ENCODE assay signal across 10 cellular contexts in the genomic region with DNA sequence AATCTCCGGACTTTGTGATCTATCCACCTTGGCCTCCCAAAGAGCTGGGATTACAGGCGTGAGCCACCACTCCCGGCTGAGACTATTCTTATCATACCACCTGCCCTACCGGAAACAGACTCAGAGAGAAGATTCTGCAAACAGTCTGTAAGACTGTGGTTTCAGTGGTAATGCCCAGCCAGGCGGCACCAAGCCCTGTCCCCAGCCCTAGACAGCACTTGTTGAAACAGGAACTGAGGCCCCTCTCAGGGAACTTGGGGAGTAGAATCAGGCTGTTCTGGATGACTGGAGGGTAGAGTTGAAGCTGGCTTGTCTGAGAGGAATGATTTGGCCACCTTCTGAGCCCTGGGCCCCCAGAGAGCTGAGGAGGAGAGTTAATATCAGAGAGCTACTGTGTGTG. TPM values are rescaled to one million over a fixed set of nuclear protein-coding genes. Genes with fewer than 3 reads are reported as not detected.
DNase-seq lines count a peak whose midpoint lies in the region; ATAC-seq and TF ChIP-seq lines count a peak whose summit lies in the region.
"Had no signal": no experiment of that assay in that cellular context is flagged by ENCODE, and none has a peak within 500 bp of the region (broad histone marks: within the 10 kb centered on the region; RNA-seq: fewer than 3 reads in every experiment).

No MANE protein-coding gene starts in this region.

- ATAC-seq in GM18519 (IDR thresholded peaks at IDR 0.05; ENCODE audit: low FRiP score, unreplicated experiment) (peak; percentile 93), HG02571 (IDR thresholded peaks at IDR 0.05; ENCODE audit: unreplicated experiment) (peak; percentile 90)

- peak; percentile 90 to 92 for DNase-seq in Kasumi-1 (lab: John Stamatoyannopoulos, UW)
- peak; percentile 39 for DNase-seq in left kidney (ENCODE audit: low read depth, low spot score)
- no peak for DNase-seq in breast epithelium (ENCODE audit: low spot score in 2 of 2)
- no peak for DNase-seq in testis
- no peak for DNase-seq in foreskin fibroblast
- no peak for DNase-seq in colonic mucosa
- DNase-seq: activated effector memory CD4-positive, alpha-beta T cell treated with Interleukin-2 at 50 U/mL for 16 hours; HCEC 1CT had no signal

- H3K27me3 ChIP-seq in breast epithelium (peaks cover 0 to 30% of the 10 kb centered on the region in 2 donors), testis (no peaks in the 10 kb centered on the region), colonic mucosa (peaks cover 8% of the 10 kb centered on the region)

- H3K36me3 ChIP-seq in breast epithelium = no peaks in the 10 kb centered on the region
- no peaks in the 10 kb centered on the region for H3K36me3 ChIP-seq in testis (ENCODE audit: low read depth, missing control alignments)
- H3K36me3 ChIP-seq in colonic mucosa = no peaks in the 10 kb centered on the region

- H3K4me3 ChIP-seq in breast epithelium = no peak overlapping the region
- H3K4me3 ChIP-seq in testis = no peak overlapping the region
- H3K4me3 ChIP-seq in foreskin fibroblast (ENCODE audit: low read depth in 1 of 2, low read length in 2 of 2) = no peak overlapping the region
- H3K4me3 ChIP-seq in colonic mucosa = no peak overlapping the region

- no peaks in the 10 kb centered on the region for H3K4me1 ChIP-seq in breast epithelium
- peaks cover 3% of the 10 kb centered on the region for H3K4me1 ChIP-seq in testis
- H3K4me1 ChIP-seq in colonic mucosa = no peaks in the 10 kb centered on the region

- TF ChIP-seq CTCF in breast epithelium (IDR thresholded peaks at IDR 0.05) (no peak), testis (IDR thresholded peaks at IDR 0.05) (no peak), foreskin fibroblast (IDR thresholded peaks at IDR 0.05; ENCODE audit: low read depth, low read length) (no peak), colonic mucosa (IDR thresholded peaks at IDR 0.05) (no peak)

- TF ChIP-seq POLR2A in breast epithelium (IDR thresholded peaks at IDR 0.05) (no peak), testis (IDR thresholded peaks at IDR 0.05) (no peak)

- 87 to 88% methylated on average over 4 to 5 of the region's 5 CpGs for WGBS in testis, 2 donors

- H3K9ac ChIP-seq in colonic mucosa (ENCODE audit: low read depth in 2 of 2, low read length in 2 of 2) = no peak overlapping the region

- H3K9me3 ChIP-seq in breast epithelium = no peaks in the 10 kb centered on the region
- no peaks in the 10 kb centered on the region for H3K9me3 ChIP-seq in testis
- no peaks in the 10 kb centered on the region for H3K9me3 ChIP-seq in colonic mucosa

- H3K27ac ChIP-seq in breast epithelium (no peak overlapping the region), testis (no peak overlapping the region), colonic mucosa (no peak overlapping the region)

- intact Hi-C loops in breast epithelium (cut with DNase I; ENCODE audit: low total_unique reads) (no loop called here), testis (cut with DNase I; ENCODE audit: low total_unique reads) (no loop called here), colonic mucosa (cut with DNase I) (no loop called here)

RNA-seq across cellular contexts. Expression of a gene that starts 1.3 kb away (rescaled TPM):
- under 1 TPM in 2 of 3 donors, not detected in 1; 0.33 to 0.88 TPM for total RNA-seq in breast epithelium
- 1 to 10 TPM; 2.2 TPM for total RNA-seq in testis
- polyA plus RNA-seq in testis (ENCODE audit: insufficient read depth, low read depth, low replicate concordance) = 2.5 TPM
- 1 to 10 TPM; 1.6 TPM for total RNA-seq in colonic mucosa

RNA-seq across cellular contexts. Expression of a gene that starts 40.0 kb away (rescaled TPM):
- not detected for total RNA-seq in breast epithelium
- 1 to 10 TPM; 1.2 to 1.7 TPM for total RNA-seq in testis
- polyA plus RNA-seq in testis (ENCODE audit: insufficient read depth, low read depth, low replicate concordance) = 0.50 TPM
- under 1 TPM in 1 of 2 donors, not detected in 1; 0.16 TPM for total RNA-seq in colonic mucosa

Comparison
In these comparisons a context has a peak if more than half of its experiments do, and no peak if none do; other contexts are left out.
1. DNase-seq: peak in Kasumi-1 (2 of 2) and left kidney (single experiment); none in breast epithelium (0 of 2), testis (single experiment), foreskin fibroblast (0 of 2) and colonic mucosa (single experiment).